In genomic region chr1:198497326-198498220, GRCh38 we compare ENCODE assay signal across 11 cellular contexts. TPM values are rescaled to one million over a fixed set of nuclear protein-coding genes. Genes with fewer than 3 reads are reported as not detected.
DNase-seq lines count a peak whose midpoint lies in the region; ATAC-seq and TF ChIP-seq lines count a peak whose summit lies in the region.
"Had no signal": no experiment of that assay in that cellular context is flagged by ENCODE, and none has a peak within 500 bp of the region (broad histone marks: within the 10 kb centered on the region; RNA-seq: fewer than 3 reads in every experiment).

No MANE protein-coding gene starts in this region.

- peaks cover 4 to 9% of the 10 kb centered on the region in 2 donors for H3K36me3 Mint-ChIP-seq in activated T-cell treated with anti-CD3 and anti-CD28 coated beads, Interleukin-2, amount 50 U/mL, for 72 hours (ENCODE audit: insufficient read depth in 2 of 2)
- H3K36me3 Mint-ChIP-seq in activated T-cell treated with anti-CD3 and anti-CD28 coated beads, Interleukin-2, amount 50 U/mL, for 24 hours (ENCODE audit: low read depth) = no peaks in the 10 kb centered on the region
- H3K36me3 Mint-ChIP-seq: IgD-negative memory B cell had no signal

- H3K9me3 Mint-ChIP-seq in activated T-cell treated with anti-CD3 and anti-CD28 coated beads, Interleukin-2, amount 50 U/mL, for 72 hours = peaks cover 3 to 6% of the 10 kb centered on the region in 2 donors
- peaks cover 10% of the 10 kb centered on the region for H3K9me3 Mint-ChIP-seq in activated T-cell treated with anti-CD3 and anti-CD28 coated beads, Interleukin-2, amount 50 U/mL, for 24 hours

- no peak overlapping the region for H3K4me3 Mint-ChIP-seq in activated T-cell treated with anti-CD3 and anti-CD28 coated beads, Interleukin-2, amount 50 U/mL, for 72 hours
- no peak overlapping the region for H3K4me3 Mint-ChIP-seq in activated T-cell treated with anti-CD3 and anti-CD28 coated beads, Interleukin-2, amount 50 U/mL, for 24 hours
- H3K4me3 Mint-ChIP-seq: IgD-negative memory B cell had no signal

- H3K4me3 ChIP-seq in fibroblast of villous mesenchyme (ENCODE audit: low read depth, low read length) = no peak overlapping the region
- H3K4me3 ChIP-seq: lower lobe of right lung had no signal

- H3K27ac Mint-ChIP-seq in activated T-cell treated with anti-CD3 and anti-CD28 coated beads, Interleukin-2, amount 50 U/mL, for 72 hours = no peak overlapping the region
- no peak overlapping the region for H3K27ac Mint-ChIP-seq in activated T-cell treated with anti-CD3 and anti-CD28 coated beads, Interleukin-2, amount 50 U/mL, for 24 hours
- H3K27ac Mint-ChIP-seq: IgD-negative memory B cell had no signal

- DNase-seq in activated T-cell treated with anti-CD3 and anti-CD28 coated beads, Interleukin-2, amount 50 U/mL, for 72 hours = no peak
- DNase-seq in activated T-cell treated with anti-CD3 and anti-CD28 coated beads, Interleukin-2, amount 50 U/mL, for 24 hours = no peak
- peak; percentile 67 for DNase-seq in RPMI7951 (ENCODE audit: low read depth)
- peak; percentile 41 for DNase-seq in fibroblast of villous mesenchyme (ENCODE audit: low read depth)
- peak; percentile 53 for DNase-seq in stromal cell of bone marrow (ENCODE audit: low read depth)
- no peak for DNase-seq in stimulated activated CD4-positive, alpha-beta T cell treated with anti-CD3 and anti-CD28 coated beads, Interleukin-12 subunit alpha, Interleukin-12 subunit beta, amount 100 ng/mL, for 4 hours
- DNase-seq in NCI-H1417 treated with DMSO at 0.1 percent for 48 hours (lab: John Stamatoyannopoulos, UW) = no peak
- DNase-seq: central memory CD4-positive, alpha-beta T cell; lower lobe of right lung had no signal

- no peaks in the 10 kb centered on the region for H3K27me3 Mint-ChIP-seq in activated T-cell treated with anti-CD3 and anti-CD28 coated beads, Interleukin-2, amount 50 U/mL, for 72 hours (ENCODE audit: low read depth)
- H3K27me3 Mint-ChIP-seq in activated T-cell treated with anti-CD3 and anti-CD28 coated beads, Interleukin-2, amount 50 U/mL, for 24 hours = no peaks in the 10 kb centered on the region
- H3K27me3 Mint-ChIP-seq: IgD-negative memory B cell had no signal

- ATAC-seq in activated T-cell treated with anti-CD3 and anti-CD28 coated beads, Interleukin-2, amount 50 U/mL, for 72 hours (replicated peaks in 1 of 2) = peak; percentile 20 to 32
- ATAC-seq in GM18498 (IDR thresholded peaks at IDR 0.05; ENCODE audit: unreplicated experiment) = no peak

- H3K4me1 Mint-ChIP-seq in activated T-cell treated with anti-CD3 and anti-CD28 coated beads, Interleukin-2, amount 50 U/mL, for 72 hours (ENCODE audit: low read depth) = peaks cover 17% of the 10 kb centered on the region
- H3K4me1 Mint-ChIP-seq in activated T-cell treated with anti-CD3 and anti-CD28 coated beads, Interleukin-2, amount 50 U/mL, for 24 hours (ENCODE audit: low read depth) = peaks cover 13% of the 10 kb centered on the region

- no peak for TF ChIP-seq CTCF in fibroblast of villous mesenchyme (IDR thresholded peaks at IDR 0.05; ENCODE audit: insufficient read depth, low read depth, low read length)

RNA-seq across cellular contexts. Expression of gene ATP6V1G3, which starts 42.9 kb away (rescaled TPM):
- total RNA-seq in activated T-cell treated with anti-CD3 and anti-CD28 coated beads, Interleukin-2, amount 50 U/mL, for 72 hours = not detected
- total RNA-seq in RPMI7951 (2014; rRNA removed; shearing (Covaris generic)) = not detected in 2 replicates
- total RNA-seq in fibroblast of villous mesenchyme = 0.43 TPM in 1 of 2 replicates, not detected in the other
- total RNA-seq: lower lobe of right lung had no signal

Comparison
In these comparisons a context has a peak if more than half of its experiments do, and no peak if none do; other contexts are left out.
1. DNase-seq: peak in RPMI7951 (single experiment), fibroblast of villous mesenchyme (single experiment) and stromal cell of bone marrow (single experiment); none in activated T-cell treated with anti-CD3 and anti-CD28 coated beads, Interleukin-2, amount 50 U/mL, for 72 hours (0 of 2), activated T-cell treated with anti-CD3 and anti-CD28 coated beads, Interleukin-2, amount 50 U/mL, for 24 hours (single experiment), stimulated activated CD4-positive, alpha-beta T cell treated with anti-CD3 and anti-CD28 coated beads, Interleukin-12 subunit alpha, Interleukin-12 subunit beta, amount 100 ng/mL, for 4 hours (single experiment) and NCI-H1417 treated with DMSO at 0.1 percent for 48 hours (single experiment).